31 cellular contexts compared by ENCODE assay signal in the genomic region with DNA sequence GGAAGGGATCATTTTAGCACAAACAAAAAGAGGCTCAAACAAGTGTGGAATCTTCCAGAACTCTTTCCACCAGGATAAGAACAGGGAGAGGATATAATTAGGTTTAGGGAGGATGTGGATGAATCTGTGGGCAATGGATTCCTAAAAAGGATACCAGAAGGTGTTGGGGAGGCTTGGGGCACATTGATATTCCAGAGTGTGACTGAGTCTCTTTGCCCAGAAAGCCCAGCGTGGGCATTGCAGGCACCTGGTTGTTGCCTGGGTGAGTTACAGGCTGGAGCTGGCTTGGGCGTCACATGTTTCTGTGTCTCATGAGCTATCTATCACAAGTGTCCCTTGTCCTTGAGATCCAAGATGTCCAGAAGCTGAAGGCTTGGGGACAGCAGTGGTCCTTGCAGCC. TPM values are rescaled to one million over a fixed set of nuclear protein-coding genes. Genes with fewer than 3 reads are reported as not detected.
"Had no signal": no experiment of that assay in that cellular context is flagged by ENCODE, and none has a peak within 500 bp of the region (broad histone marks: within the 10 kb centered on the region; RNA-seq: fewer than 3 reads in every experiment).

No MANE protein-coding gene starts in this region.

- H3K4me3 Mint-ChIP-seq: activated CD4-positive, alpha-beta memory T cell treated with anti-CD3 and anti-CD28 coated beads, Interleukin-2, amount 10 ng/mL, durations not matched to agents 7 days and 5 days; activated CD4-positive, alpha-beta T cell treated with anti-CD3 and anti-CD28 coated beads, Interleukin-2, amount 10 ng/mL, durations not matched to agents 7 days and 5 days; activated T-cell treated with anti-CD3 and anti-CD28 coated beads, Interleukin-2, amount 50 U/mL, for 24 hours; stimulated activated memory B cell treated with anti-CD40 and anti-IgM and Interleukin-4, amounts not matched to agents 10 μg/mL and 1 μg/mL and 100 μg/mL, for 72 hours; stimulated activated naive CD8-positive, alpha-beta T cell treated with anti-CD3 and anti-CD28 coated beads, Interleukin-15, amount 100 ng/mL, for 72 hours had no signal

- H3K4me1 ChIP-seq: colonic mucosa, prostate gland had no signal

- H3K9me3 ChIP-seq: colonic mucosa, prostate gland, thyroid gland had no signal

- H3K4me3 ChIP-seq: colonic mucosa, hepatocyte, prostate gland, skin epidermis, thyroid gland had no signal

- ATAC-seq: left cardiac atrium; left ventricle myocardium superior; sciatic nerve; stimulated activated memory B cell treated with anti-CD40 and anti-IgM and Interleukin-4, amounts not matched to agents 10 μg/mL and 1 μg/mL and 100 μg/mL, for 72 hours; stimulated activated naive CD8-positive, alpha-beta T cell treated with anti-CD3 and anti-CD28 coated beads, Interleukin-15, amount 100 ng/mL, for 72 hours had no signal

- H3K36me3 Mint-ChIP-seq: activated naive CD4-positive, alpha-beta T cell treated with anti-CD3 and anti-CD28 coated beads, Interleukin-2, amount 50 U/mL, for 72 hours; stimulated activated memory B cell treated with anti-CD40 and anti-IgM and Interleukin-4, amounts not matched to agents 10 μg/mL and 1 μg/mL and 100 μg/mL, for 72 hours had no signal

- H3K27me3 ChIP-seq: thyroid gland had no signal

- H2AFZ ChIP-seq: hepatocyte had no signal

- H3K36me3 ChIP-seq: colonic mucosa, prostate gland, thyroid gland, WERI-Rb-1 had no signal

- H3K27ac ChIP-seq: colonic mucosa, hepatocyte, prostate gland, skin epidermis, thyroid gland, WERI-Rb-1 had no signal

- H3K9me3 Mint-ChIP-seq: activated CD4-positive, alpha-beta memory T cell treated with anti-CD3 and anti-CD28 coated beads, Interleukin-2, amount 10 ng/mL, durations not matched to agents 7 days and 5 days; activated CD4-positive, alpha-beta T cell treated with anti-CD3 and anti-CD28 coated beads, Interleukin-2, amount 10 ng/mL, durations not matched to agents 7 days and 5 days; activated naive CD4-positive, alpha-beta T cell treated with anti-CD3 and anti-CD28 coated beads, Interleukin-2, amount 50 U/mL, for 72 hours; activated T-cell treated with anti-CD3 and anti-CD28 coated beads, Interleukin-2, amount 50 U/mL, for 24 hours; stimulated activated naive CD8-positive, alpha-beta T cell treated with anti-CD3 and anti-CD28 coated beads, Interleukin-15, amount 100 ng/mL, for 72 hours had no signal

- DNase-seq: activated CD4-positive, alpha-beta memory T cell treated with anti-CD3 and anti-CD28 coated beads, Interleukin-2, amount 10 ng/mL, durations not matched to agents 7 days and 5 days; activated CD4-positive, alpha-beta T cell treated with anti-CD3 and anti-CD28 coated beads, Interleukin-2, amount 10 ng/mL, durations not matched to agents 7 days and 5 days; activated CD4-positive, CD25-positive, alpha-beta regulatory T cell treated with anti-CD3 and anti-CD28 coated beads, Interleukin-2, amount 50 U/mL, for 72 hours; activated CD8-positive, alpha-beta memory T cell treated with anti-CD3 and anti-CD28 coated beads, Interleukin-2, amount 50 U/mL, for 48 hours; activated gamma-delta T cell treated with Interleukin-2 at 50 U/mL for 16 hours; activated T-cell treated with anti-CD3 and anti-CD28 coated beads, Interleukin-2, amount 50 U/mL, for 24 hours; colonic mucosa; effector memory CD4-positive, alpha-beta T cell; left cardiac atrium; left ventricle myocardium superior; retina; stimulated activated CD4-positive, alpha-beta T cell treated with anti-CD3 and anti-CD28 coated beads, Interleukin-4, amount 100 ng/mL, for 24 hours; stimulated activated CD8-positive, alpha-beta memory T cell treated with anti-CD3 and anti-CD28 coated beads, Interleukin-4, amount 100 ng/mL, for 48 hours; stimulated activated naive CD8-positive, alpha-beta T cell treated with anti-CD3 and anti-CD28 coated beads, Interleukin-15, amount 100 ng/mL, for 72 hours; substantia nigra; T-helper 9 cell; thyroid gland; WERI-Rb-1 had no signal

- H3K4me2 ChIP-seq: hepatocyte had no signal

- H3K27ac Mint-ChIP-seq: activated CD4-positive, alpha-beta memory T cell treated with anti-CD3 and anti-CD28 coated beads, Interleukin-2, amount 10 ng/mL, durations not matched to agents 7 days and 5 days; activated CD4-positive, alpha-beta T cell treated with anti-CD3 and anti-CD28 coated beads, Interleukin-2, amount 10 ng/mL, durations not matched to agents 7 days and 5 days; activated naive CD4-positive, alpha-beta T cell treated with anti-CD3 and anti-CD28 coated beads, Interleukin-2, amount 50 U/mL, for 72 hours; activated T-cell treated with anti-CD3 and anti-CD28 coated beads, Interleukin-2, amount 50 U/mL, for 24 hours; stimulated activated memory B cell treated with anti-CD40 and anti-IgM and Interleukin-4, amounts not matched to agents 10 μg/mL and 1 μg/mL and 100 μg/mL, for 72 hours had no signal

RNA-seq across cellular contexts. Expression of a gene that starts 3.3 kb away (rescaled TPM):
- total RNA-seq: activated CD4-positive, alpha-beta memory T cell treated with anti-CD3 and anti-CD28 coated beads, Interleukin-2, amount 10 ng/mL, durations not matched to agents 7 days and 5 days; activated CD4-positive, alpha-beta T cell treated with anti-CD3 and anti-CD28 coated beads, Interleukin-2, amount 10 ng/mL, durations not matched to agents 7 days and 5 days; activated naive CD4-positive, alpha-beta T cell treated with anti-CD3 and anti-CD28 coated beads, Interleukin-2, amount 50 U/mL, for 72 hours; dermis microvascular lymphatic vessel endothelial cell; epithelial cell of proximal tubule; left cardiac atrium; left ventricle myocardium superior; lung microvascular endothelial cell; mesenteric fat pad; T-helper 1 cell treated with Interleukin-12 subunit alpha and Interleukin-12 subunit beta and Interleukin-4 antibody, amounts not matched to agents 30 ng/mL and 1 ng/mL, for 36 hours; thyroid gland; ureter had no signal
- polyA plus RNA-seq: keratinocyte had no signal
